ENCODE assay signal across 17 cellular contexts in the genomic region with DNA sequence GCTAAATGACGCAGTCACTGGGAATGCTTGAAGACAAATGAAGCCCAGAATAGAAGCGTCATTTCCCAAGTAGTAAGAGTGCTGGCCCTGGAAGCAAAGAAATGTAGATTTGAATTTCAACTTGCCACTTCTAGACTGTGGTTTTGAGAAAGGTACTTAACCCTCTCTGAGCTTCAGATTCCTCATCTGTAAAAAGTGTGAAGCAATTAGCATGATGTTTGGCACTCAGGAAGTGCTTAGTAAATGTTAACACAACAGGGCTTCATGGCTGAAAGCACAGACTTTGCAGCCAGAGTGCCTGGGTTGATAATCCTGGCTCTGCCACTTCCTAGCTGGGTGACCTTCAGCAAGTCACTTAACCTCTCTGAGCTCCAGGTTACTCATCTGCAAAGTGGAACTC.
DNase-seq lines count a peak whose midpoint lies in the region; ATAC-seq and TF ChIP-seq lines count a peak whose summit lies in the region.
"Had no signal": no experiment of that assay in that cellular context is flagged by ENCODE, and none has a peak within 500 bp of the region (broad histone marks: within the 10 kb centered on the region; RNA-seq: fewer than 3 reads in every experiment).

No MANE protein-coding gene starts in this region.

- peak; percentile 39 for DNase-seq in activated naive CD4-positive, alpha-beta T cell treated with anti-CD3 and anti-CD28 coated beads for 36 hours
- no peak for DNase-seq in activated naive CD4-positive, alpha-beta T cell treated with anti-CD3 and anti-CD28 coated beads, Interleukin-2, amount 50 U/mL, for 16 hours
- peak; percentile 43 for DNase-seq in fibroblast of the aortic adventitia (ENCODE audit: low read depth)
- DNase-seq: NCI-H2081; NCI-H510A; stimulated activated naive CD4-positive, alpha-beta T cell treated with Interleukin-2 at 50 U/mL for 16 hours had no signal

- H3K27me3 ChIP-seq in thymus (ENCODE audit: control insufficient read depth, insufficient read depth), result no peaks in the 10 kb centered on the region

- no peak overlapping the region for H3K27ac Mint-ChIP-seq in activated naive CD4-positive, alpha-beta T cell treated with anti-CD3 and anti-CD28 coated beads for 36 hours
- H3K27ac Mint-ChIP-seq in T-helper 1 cell treated with Interleukin-12 subunit alpha and Interleukin-12 subunit beta and Interleukin-4 antibody, amounts not matched to agents 30 μg/mL and 1 μg/mL, for 36 hours, result peak overlapping the region; percentile 63
- H3K27ac Mint-ChIP-seq: brain, GM23338, type B pancreatic cell had no signal

- TF ChIP-seq POLR2A in GM18505 (IDR thresholded peaks at IDR 0.05; ENCODE audit: borderline replicate concordance, extremely low read depth, insufficient read depth, insufficient read length), result no peak

- no peaks in the 10 kb centered on the region for H3K9me3 ChIP-seq in thymus (ENCODE audit: control insufficient read depth)

- H3K27ac ChIP-seq in thymus (ENCODE audit: low read depth), result peak overlapping the region; percentile 92
- H3K27ac ChIP-seq: coronary artery had no signal

- 81% methylated on average over 2 of the region's 2 CpGs for WGBS in thymus

- H3K4me3 Mint-ChIP-seq in activated naive CD4-positive, alpha-beta T cell treated with anti-CD3 and anti-CD28 coated beads for 36 hours, result no peak overlapping the region
- no peak overlapping the region for H3K4me3 Mint-ChIP-seq in T-helper 1 cell treated with Interleukin-12 subunit alpha and Interleukin-12 subunit beta and Interleukin-4 antibody, amounts not matched to agents 30 μg/mL and 1 μg/mL, for 36 hours
- H3K4me3 Mint-ChIP-seq: brain, GM23338, neural crest cell, type B pancreatic cell had no signal

- no peak for TF ChIP-seq CTCF in fibroblast of the aortic adventitia (IDR thresholded peaks at IDR 0.05; ENCODE audit: insufficient read depth, low read length)

- peaks cover 11% of the 10 kb centered on the region for H3K4me1 ChIP-seq in thymus (ENCODE audit: control insufficient read depth, insufficient read depth, low read length)

- no peak overlapping the region for H3K4me3 ChIP-seq in fibroblast of the aortic adventitia (ENCODE audit: low read depth, low read length)
- no peak overlapping the region for H3K4me3 ChIP-seq in thymus (ENCODE audit: low read length)
- H3K4me3 ChIP-seq: coronary artery, GM23338, K562 had no signal

- H3K4me1 Mint-ChIP-seq in activated naive CD4-positive, alpha-beta T cell treated with anti-CD3 and anti-CD28 coated beads for 36 hours (ENCODE audit: low read depth), result peaks cover 38% of the 10 kb centered on the region
- H3K4me1 Mint-ChIP-seq in T-helper 1 cell treated with Interleukin-12 subunit alpha and Interleukin-12 subunit beta and Interleukin-4 antibody, amounts not matched to agents 30 μg/mL and 1 μg/mL, for 36 hours (ENCODE audit: low read depth), result peaks cover 42% of the 10 kb centered on the region
- H3K4me1 Mint-ChIP-seq: brain, neural crest cell had no signal

- no peaks in the 10 kb centered on the region for H3K27me3 Mint-ChIP-seq in activated naive CD4-positive, alpha-beta T cell treated with anti-CD3 and anti-CD28 coated beads for 36 hours (ENCODE audit: low read depth)
- H3K27me3 Mint-ChIP-seq in T-helper 1 cell treated with Interleukin-12 subunit alpha and Interleukin-12 subunit beta and Interleukin-4 antibody, amounts not matched to agents 30 μg/mL and 1 μg/mL, for 36 hours (ENCODE audit: low read depth), result no peaks in the 10 kb centered on the region
- H3K27me3 Mint-ChIP-seq: brain, type B pancreatic cell had no signal

- ATAC-seq in HG03565 (IDR thresholded peaks at IDR 0.05; ENCODE audit: unreplicated experiment), result no peak
- no peak for ATAC-seq in GM18505 (IDR thresholded peaks at IDR 0.05; ENCODE audit: unreplicated experiment)
- no peak for ATAC-seq in GM21367 (IDR thresholded peaks at IDR 0.05; ENCODE audit: unreplicated experiment)
- ATAC-seq: GM23338, K562 had no signal

- CTCF ChIA-PET in activated naive CD4-positive, alpha-beta T cell treated with anti-CD3 and anti-CD28 coated beads for 36 hours (lab: Charles Lee), result interaction anchor here (1.6 kb wide), 1 partner anchor 161 kb away, joined by 5 read pairs; no protein-coding TSS in a partner anchor

- H3K36me3 Mint-ChIP-seq in activated naive CD4-positive, alpha-beta T cell treated with anti-CD3 and anti-CD28 coated beads for 36 hours (ENCODE audit: low read depth), result no peaks in the 10 kb centered on the region
- peaks cover 4% of the 10 kb centered on the region for H3K36me3 Mint-ChIP-seq in T-helper 1 cell treated with Interleukin-12 subunit alpha and Interleukin-12 subunit beta and Interleukin-4 antibody, amounts not matched to agents 30 μg/mL and 1 μg/mL, for 36 hours (ENCODE audit: low read depth)
- H3K36me3 Mint-ChIP-seq: brain, type B pancreatic cell had no signal

- H3K9me3 Mint-ChIP-seq in activated naive CD4-positive, alpha-beta T cell treated with anti-CD3 and anti-CD28 coated beads for 36 hours, result no peaks in the 10 kb centered on the region
- H3K9me3 Mint-ChIP-seq in T-helper 1 cell treated with Interleukin-12 subunit alpha and Interleukin-12 subunit beta and Interleukin-4 antibody, amounts not matched to agents 30 μg/mL and 1 μg/mL, for 36 hours, result peaks cover 4% of the 10 kb centered on the region
- H3K9me3 Mint-ChIP-seq: GM23338, type B pancreatic cell had no signal

- H3K36me3 ChIP-seq in thymus (ENCODE audit: control insufficient read depth, insufficient read depth), result no peaks in the 10 kb centered on the region

- intact Hi-C loops in activated naive CD4-positive, alpha-beta T cell treated with anti-CD3 and anti-CD28 coated beads for 36 hours (cut with micrococcal nuclease), result loop anchor here (1.0 kb wide), 1 partner anchor 32 kb away; no protein-coding TSS in a partner anchor
